14 cellular contexts compared by ENCODE assay signal in the genomic region with DNA sequence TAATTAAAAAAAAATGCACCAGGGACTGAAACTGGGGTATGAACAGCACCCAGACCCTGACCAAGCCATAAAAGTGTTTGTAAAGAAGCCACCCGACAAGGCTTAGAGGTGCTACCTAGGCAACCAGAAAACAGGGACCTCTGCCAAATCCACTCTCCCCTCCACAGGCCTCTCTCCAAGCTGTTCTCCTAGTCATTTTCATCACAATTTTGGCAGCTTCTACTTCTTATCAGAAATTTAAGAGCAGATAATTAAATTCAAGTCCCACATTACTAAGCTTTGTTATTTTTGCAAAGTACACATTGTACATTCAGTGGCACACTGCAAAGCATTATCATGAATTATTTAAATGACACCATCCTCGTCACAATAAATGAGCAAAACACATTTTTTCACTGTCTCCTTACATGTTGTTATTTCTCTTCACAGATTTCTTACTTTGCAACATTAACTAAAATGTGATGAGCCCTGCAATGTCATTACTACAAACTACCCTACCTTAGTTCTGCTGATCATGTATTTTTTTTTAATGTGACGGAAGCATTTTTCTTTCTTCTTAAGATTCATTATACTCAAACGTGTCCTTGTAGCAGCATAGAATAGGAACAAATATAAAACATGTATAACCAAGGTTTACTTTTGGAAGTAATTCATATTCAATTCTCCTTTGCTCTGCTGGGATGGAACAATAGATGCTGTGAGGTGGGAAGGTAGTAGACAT. TPM values are rescaled to one million over a fixed set of nuclear protein-coding genes. Genes with fewer than 3 reads are reported as not detected.
DNase-seq lines count a peak whose midpoint lies in the region; ATAC-seq and TF ChIP-seq lines count a peak whose summit lies in the region.
"Had no signal": no experiment of that assay in that cellular context is flagged by ENCODE, and none has a peak within 500 bp of the region (broad histone marks: within the 10 kb centered on the region; RNA-seq: fewer than 3 reads in every experiment).

No MANE protein-coding gene starts in this region.

- H3K27me3 ChIP-seq in fibroblast of lung (ENCODE audit: control insufficient read depth, insufficient read depth, low read length), result no peaks in the 10 kb centered on the region
- H3K27me3 ChIP-seq in rectal smooth muscle tissue (ENCODE audit: control insufficient read depth, insufficient read depth, low read length), result no peaks in the 10 kb centered on the region
- H3K27me3 ChIP-seq: neutrophil had no signal

- no peak overlapping the region for H3K4me3 ChIP-seq in fibroblast of lung (replicated peaks in 1 of 4; ENCODE audit: control extremely low read depth in 1 of 4, insufficient read depth in 1 of 4, low read depth in 3 of 4, low read length in 4 of 4)
- H3K4me3 ChIP-seq in rectal smooth muscle tissue (ENCODE audit: low read length), result no peak overlapping the region

- ATAC-seq in GM18858 (IDR thresholded peaks at IDR 0.05; ENCODE audit: unreplicated experiment), result no peak
- no peak for ATAC-seq in activated CD8-positive, alpha-beta memory T cell treated with anti-CD3 and anti-CD28 coated beads, Interleukin-2, amount 10 ng/mL, durations not matched to agents 7 days and 5 days
- no peak for ATAC-seq in HG03378 (IDR thresholded peaks at IDR 0.05; ENCODE audit: unreplicated experiment)
- ATAC-seq: stimulated activated naive CD8-positive, alpha-beta T cell treated with anti-CD3 and anti-CD28 coated beads, Interleukin-15, amount 100 ng/mL, for 72 hours had no signal

- no peak overlapping the region for H2AFZ ChIP-seq in fibroblast of lung (ENCODE audit: low read length)

- H3K9me3 ChIP-seq in fibroblast of lung (ENCODE audit: control insufficient read depth, insufficient read depth, low read depth, low read length), result no peaks in the 10 kb centered on the region
- H3K9me3 ChIP-seq: neutrophil had no signal

- DNase-seq in NCI-H1092 (lab: John Stamatoyannopoulos, UW) (peak; percentile 81), NCI-H2196 treated with DMSO at 0.1 percent for 48 hours (lab: John Stamatoyannopoulos, UW; ENCODE audit: unreplicated experiment) (peak; percentile 68), fibroblast of lung (ENCODE audit: low read depth in 2 of 2) (peak; percentile 36 to 43)
- no peak for DNase-seq in effector CD8-positive, alpha-beta T cell (lab: John Stamatoyannopoulos, UW)
- DNase-seq in activated CD8-positive, alpha-beta memory T cell treated with anti-CD3 and anti-CD28 coated beads, Interleukin-2, amount 10 ng/mL, durations not matched to agents 7 days and 5 days, result no peak
- DNase-seq: CD4-positive, CD25-positive, alpha-beta regulatory T cell; GOT3; immature natural killer cell; NCI-H510A treated with DMSO at 0.1 percent for 48 hours; stimulated activated naive CD8-positive, alpha-beta T cell treated with anti-CD3 and anti-CD28 coated beads, Interleukin-15, amount 100 ng/mL, for 72 hours had no signal

- H3K27ac ChIP-seq in fibroblast of lung (ENCODE audit: insufficient read depth, low read length) (no peak overlapping the region), rectal smooth muscle tissue (ENCODE audit: low read depth, low read length) (peak overlapping the region; percentile 61)
- H3K27ac ChIP-seq: neutrophil had no signal

- H3K27ac Mint-ChIP-seq in activated CD8-positive, alpha-beta memory T cell treated with anti-CD3 and anti-CD28 coated beads, Interleukin-2, amount 10 ng/mL, durations not matched to agents 7 days and 5 days, result no peak overlapping the region
- H3K27ac Mint-ChIP-seq: CD4-positive, CD25-positive, alpha-beta regulatory T cell; immature natural killer cell; stimulated activated naive CD8-positive, alpha-beta T cell treated with anti-CD3 and anti-CD28 coated beads, Interleukin-15, amount 100 ng/mL, for 72 hours had no signal

- CTCF ChIA-PET in activated CD8-positive, alpha-beta memory T cell treated with anti-CD3 and anti-CD28 coated beads, Interleukin-2, amount 10 ng/mL, durations not matched to agents 7 days and 5 days (lab: Charles Lee), result interaction anchor here (1.4 kb wide), 2 partner anchors 12 to 52 kb away, joined by 3 read pairs; no protein-coding TSS in a partner anchor

- no peak overlapping the region for H3K4me3 Mint-ChIP-seq in activated CD8-positive, alpha-beta memory T cell treated with anti-CD3 and anti-CD28 coated beads, Interleukin-2, amount 10 ng/mL, durations not matched to agents 7 days and 5 days
- H3K4me3 Mint-ChIP-seq: CD4-positive, CD25-positive, alpha-beta regulatory T cell; immature natural killer cell; stimulated activated naive CD8-positive, alpha-beta T cell treated with anti-CD3 and anti-CD28 coated beads, Interleukin-15, amount 100 ng/mL, for 72 hours had no signal

- H3K79me2 ChIP-seq in fibroblast of lung (ENCODE audit: control insufficient read depth, insufficient read depth, low read length), result no peaks in the 10 kb centered on the region

- no peaks in the 10 kb centered on the region for H3K9me3 Mint-ChIP-seq in activated CD8-positive, alpha-beta memory T cell treated with anti-CD3 and anti-CD28 coated beads, Interleukin-2, amount 10 ng/mL, durations not matched to agents 7 days and 5 days (ENCODE audit: low read depth)
- H3K9me3 Mint-ChIP-seq: immature natural killer cell; stimulated activated naive CD8-positive, alpha-beta T cell treated with anti-CD3 and anti-CD28 coated beads, Interleukin-15, amount 100 ng/mL, for 72 hours had no signal

- no peaks in the 10 kb centered on the region for H3K27me3 Mint-ChIP-seq in activated CD8-positive, alpha-beta memory T cell treated with anti-CD3 and anti-CD28 coated beads, Interleukin-2, amount 10 ng/mL, durations not matched to agents 7 days and 5 days
- H3K27me3 Mint-ChIP-seq: stimulated activated naive CD8-positive, alpha-beta T cell treated with anti-CD3 and anti-CD28 coated beads, Interleukin-15, amount 100 ng/mL, for 72 hours had no signal

- no peak for TF ChIP-seq CTCF in fibroblast of lung (conservative IDR thresholded peaks at IDR 0.05 in 1 of 2, IDR thresholded peaks at IDR 0.05 in 1 of 2; ENCODE audit: low read depth in 1 of 2, low read length in 2 of 2)

- H3K36me3 ChIP-seq in fibroblast of lung (ENCODE audit: control insufficient read depth, insufficient read depth, low read length) (no peaks in the 10 kb centered on the region), rectal smooth muscle tissue (ENCODE audit: control insufficient read depth, insufficient read depth, low read length) (no peaks in the 10 kb centered on the region)
- H3K36me3 ChIP-seq: neutrophil had no signal

- H3K4me1 ChIP-seq in fibroblast of lung (ENCODE audit: control insufficient read depth, extremely low read depth, insufficient read depth, low read length), result no peaks in the 10 kb centered on the region
- H3K4me1 ChIP-seq in rectal smooth muscle tissue (ENCODE audit: control insufficient read depth, insufficient read depth, low read length), result peaks cover 4% of the 10 kb centered on the region

- H3K4me1 Mint-ChIP-seq in activated CD8-positive, alpha-beta memory T cell treated with anti-CD3 and anti-CD28 coated beads, Interleukin-2, amount 10 ng/mL, durations not matched to agents 7 days and 5 days, result no peaks in the 10 kb centered on the region
- H3K4me1 Mint-ChIP-seq: CD4-positive, CD25-positive, alpha-beta regulatory T cell; immature natural killer cell; stimulated activated naive CD8-positive, alpha-beta T cell treated with anti-CD3 and anti-CD28 coated beads, Interleukin-15, amount 100 ng/mL, for 72 hours had no signal

- H3K4me2 ChIP-seq in fibroblast of lung (ENCODE audit: extremely low read depth, insufficient read depth, low read length), result no peak overlapping the region

- H3K9ac ChIP-seq in fibroblast of lung (ENCODE audit: insufficient read depth, low read length) (no peak overlapping the region), rectal smooth muscle tissue (ENCODE audit: low read length) (no peak overlapping the region)

- H4K20me1 ChIP-seq in fibroblast of lung (ENCODE audit: control insufficient read depth, extremely low read depth, insufficient read depth, low read length), result no peaks in the 10 kb centered on the region

- no peaks in the 10 kb centered on the region for H3K36me3 Mint-ChIP-seq in activated CD8-positive, alpha-beta memory T cell treated with anti-CD3 and anti-CD28 coated beads, Interleukin-2, amount 10 ng/mL, durations not matched to agents 7 days and 5 days
- H3K36me3 Mint-ChIP-seq: CD4-positive, CD25-positive, alpha-beta regulatory T cell; immature natural killer cell had no signal

RNA-seq across cellular contexts. Expression of a gene that starts 38.1 kb away (rescaled TPM):
- total RNA-seq in fibroblast of lung, result under 0.01 and 0.17 TPM in 2 replicates
- not detected in 2 replicates for polyA plus RNA-seq in fibroblast of lung
- polyA plus RNA-seq in fibroblast of lung (2012), result 0.03 TPM in 1 of 2 replicates, not detected in the other
- polyA minus RNA-seq in fibroblast of lung (ENCODE audit: low replicate concordance), result not detected in 2 replicates
- not detected for total RNA-seq in activated CD8-positive, alpha-beta memory T cell treated with anti-CD3 and anti-CD28 coated beads, Interleukin-2, amount 10 ng/mL, durations not matched to agents 7 days and 5 days
- total RNA-seq: CD4-positive, CD25-positive, alpha-beta regulatory T cell had no signal
- polyA plus RNA-seq: immature natural killer cell had no signal

Comparison
In these comparisons a context has a peak if more than half of its experiments do, and no peak if none do; other contexts are left out.
1. DNase-seq: peak in NCI-H1092 (single experiment), NCI-H2196 treated with DMSO at 0.1 percent for 48 hours (single experiment) and fibroblast of lung (2 of 2); none in effector CD8-positive, alpha-beta T cell (single experiment) and activated CD8-positive, alpha-beta memory T cell treated with anti-CD3 and anti-CD28 coated beads, Interleukin-2, amount 10 ng/mL, durations not matched to agents 7 days and 5 days (single experiment).